In the genomic region with DNA sequence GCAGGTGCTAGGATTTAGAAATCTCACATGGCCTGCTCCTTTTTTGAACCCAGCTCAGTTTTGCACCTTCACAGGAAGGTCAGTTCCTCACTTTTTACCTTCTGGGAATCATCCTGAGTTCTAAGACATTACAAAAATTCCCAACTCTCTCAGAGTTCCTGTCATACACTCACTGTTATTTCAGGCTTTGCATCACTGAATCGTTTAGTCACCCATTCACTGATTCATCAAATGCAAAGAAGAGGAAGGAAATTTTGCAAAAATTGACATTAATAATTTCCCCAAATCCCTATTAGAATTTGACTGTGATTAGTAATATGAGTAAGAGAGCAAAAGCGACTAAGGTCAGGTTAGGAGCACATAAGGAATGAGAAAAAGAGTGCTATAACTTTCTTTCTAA, we compare ENCODE assay signal across 2 cellular contexts.
A peak's percentile ranks its signal among the peaks of the same experiment; 100 is the strongest.
TF ChIP-seq lines count a peak whose summit lies in the region.

No MANE protein-coding gene starts in this region.

TF ChIP-seq in IMR-90, 13 proteins besides CTCF, POLR2A, EP300 and RAD21:
- TF ChIP-seq CEBPB (IDR thresholded peaks at IDR 0.05; ENCODE audit: low read depth, low read length), result peak; percentile 68
- TF ChIP-seq, protein P1, sequence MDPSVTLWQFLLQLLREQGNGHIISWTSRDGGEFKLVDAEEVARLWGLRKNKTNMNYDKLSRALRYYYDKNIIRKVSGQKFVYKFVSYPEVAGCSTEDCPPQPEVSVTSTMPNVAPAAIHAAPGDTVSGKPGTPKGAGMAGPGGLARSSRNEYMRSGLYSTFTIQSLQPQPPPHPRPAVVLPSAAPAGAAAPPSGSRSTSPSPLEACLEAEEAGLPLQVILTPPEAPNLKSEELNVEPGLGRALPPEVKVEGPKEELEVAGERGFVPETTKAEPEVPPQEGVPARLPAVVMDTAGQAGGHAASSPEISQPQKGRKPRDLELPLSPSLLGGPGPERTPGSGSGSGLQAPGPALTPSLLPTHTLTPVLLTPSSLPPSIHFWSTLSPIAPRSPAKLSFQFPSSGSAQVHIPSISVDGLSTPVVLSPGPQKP (IDR thresholded peaks at IDR 0.05; ENCODE audit: borderline replicate concordance, low read depth, low read length), result no peak

TF ChIP-seq in HepG2, 621 proteins besides CTCF, POLR2A, EP300 and RAD21:
- no peak for TF ChIP-seq ELF4 (CRISPR knock-in tag; IDR thresholded peaks at IDR 0.05; ENCODE audit: borderline replicate concordance)
- no peak for TF ChIP-seq HMG20A (CRISPR knock-in tag; IDR thresholded peaks at IDR 0.05; ENCODE audit: borderline replicate concordance)
- TF ChIP-seq DRAP1 (CRISPR knock-in tag; IDR thresholded peaks at IDR 0.05), result no peak
- TF ChIP-seq ZNF281 (CRISPR knock-in tag; IDR thresholded peaks at IDR 0.05; ENCODE audit: borderline replicate concordance), result no peak
- no peak for TF ChIP-seq ZNF160 (CRISPR knock-in tag; IDR thresholded peaks at IDR 0.05)
- no peak for TF ChIP-seq SETDB1 (CRISPR knock-in tag; IDR thresholded peaks at IDR 0.05; ENCODE audit: borderline replicate concordance)
- no peak for TF ChIP-seq ZNF292 (CRISPR knock-in tag; IDR thresholded peaks at IDR 0.05; ENCODE audit: borderline replicate concordance, low read depth)
- no peak for TF ChIP-seq SIX4 (CRISPR knock-in tag; IDR thresholded peaks at IDR 0.05)
